8 cellular contexts compared by ENCODE assay signal in genomic region chr4:40149960-40150385, GRCh38. TPM values are rescaled to one million over a fixed set of nuclear protein-coding genes. Genes with fewer than 3 reads are reported as not detected.
A peak's percentile ranks its signal among the peaks of the same experiment; 100 is the strongest.
DNase-seq lines count a peak whose midpoint lies in the region; FAIRE-seq and TF ChIP-seq lines count a peak whose summit lies in the region.

No MANE protein-coding gene starts in this region.

- FAIRE-seq in GM19239 (lab: Jason Lieb, UNC), result peak; percentile 99
- FAIRE-seq in frontal cortex (lab: Jason Lieb, UNC), result no peak

- peak; percentile 84 for TF ChIP-seq CTCF in BE2C (IDR thresholded peaks at IDR 0.05; ENCODE audit: low read depth, low read length)
- TF ChIP-seq CTCF in prostate gland (IDR thresholded peaks at IDR 0.05), result peak; percentile 82 to 98 (median 93)
- TF ChIP-seq CTCF in vagina (IDR thresholded peaks at IDR 0.05), result peak; percentile 79 to 83 (median 79)

- TF ChIP-seq POLR2A in prostate gland (IDR thresholded peaks at IDR 0.05), result no peak
- no peak for TF ChIP-seq POLR2A in vagina (IDR thresholded peaks at IDR 0.05)

- H3K27me3 ChIP-seq in BE2C (no peaks in the 10 kb centered on the region), SJSA1 (replicated peaks) (no peaks in the 10 kb centered on the region), prostate gland (replicated peaks; ENCODE audit: insufficient read depth) (no peaks in the 10 kb centered on the region), vagina (no peaks in the 10 kb centered on the region)

- DNase-seq in BE2C (peak; percentile 62), GM19239 (ENCODE audit: insufficient read length, low spot score) (peak; percentile 64), M059J (ENCODE audit: low read depth) (peak; percentile 79), SJSA1 (ENCODE audit: low read depth in 1 of 2, low spot score in 2 of 2) (peak; percentile 19 to 39), frontal cortex (ENCODE audit: low spot score in 2 of 2) (peak; percentile 28 to 37), prostate gland (ENCODE audit: low spot score) (peak; percentile 78), vagina (ENCODE audit: extremely low spot score in 2 of 2) (no peak)
- DNase-seq in activated T-helper 9 cell treated with anti-CD3 and anti-CD28 coated beads, Interleukin-2, amount 50 U/mL, for 16 hours (ENCODE audit: low read depth), result peak; percentile 41

- H3K9me3 ChIP-seq in BE2C, result no peaks in the 10 kb centered on the region
- H3K9me3 ChIP-seq in SJSA1 (replicated peaks), result no peaks in the 10 kb centered on the region
- no peaks in the 10 kb centered on the region for H3K9me3 ChIP-seq in prostate gland
- no peaks in the 10 kb centered on the region for H3K9me3 ChIP-seq in vagina

- no peaks in the 10 kb centered on the region for H3K4me1 ChIP-seq in BE2C
- no peaks in the 10 kb centered on the region for H3K4me1 ChIP-seq in SJSA1 (replicated peaks)
- H3K4me1 ChIP-seq in prostate gland (replicated peaks), result no peaks in the 10 kb centered on the region
- H3K4me1 ChIP-seq in vagina, result no peaks in the 10 kb centered on the region

- 90% methylated on average over 3 of the region's 3 CpGs for WGBS in prostate gland

- H3K36me3 ChIP-seq in BE2C (peaks cover 4% of the 10 kb centered on the region; the same call in 1 of the 2 replicates), SJSA1 (no peaks in the 10 kb centered on the region), prostate gland (no peaks in the 10 kb centered on the region), vagina (no peaks in the 10 kb centered on the region)

- intact Hi-C loops in prostate gland (cut with DNase I) (loop anchor here (5.0 kb wide), 1 partner anchor 157 kb away; no protein-coding TSS in a partner anchor), vagina (cut with DNase I) (loop anchor here (10.0 kb wide), 1 partner anchor 145 kb away; no protein-coding TSS in a partner anchor)

- H3K27ac ChIP-seq in SJSA1, result no peak overlapping the region
- H3K27ac ChIP-seq in prostate gland, result no peak overlapping the region
- H3K27ac ChIP-seq in vagina, result no peak overlapping the region

- no peak overlapping the region for H3K4me3 ChIP-seq in BE2C (ENCODE audit: low read depth, low read length)
- H3K4me3 ChIP-seq in SJSA1, result no peak overlapping the region
- H3K4me3 ChIP-seq in prostate gland, result no peak overlapping the region
- H3K4me3 ChIP-seq in vagina, result no peak overlapping the region

RNA-seq across cellular contexts. Expression of gene RHOH, which starts 46.9 kb away (rescaled TPM):
- polyA plus RNA-seq in BE2C (2012; ENCODE audit: insufficient read depth, insufficient read length, low read depth), result 1.4 TPM
- total RNA-seq in M059J (2014; rRNA removed; shearing (Covaris generic)), result not detected in 2 replicates
- total RNA-seq in SJSA1 (2014; rRNA removed; shearing (Covaris generic)), result not detected in 2 replicates
- total RNA-seq in frontal cortex (0.41 TPM), prostate gland (1 to 10 TPM; 1.3 to 1.9 TPM), vagina (2.9 TPM)

Comparison
In these comparisons a context has a peak if more than half of its experiments do, and no peak if none do; other contexts are left out.
1. DNase-seq: peak in BE2C (single experiment), GM19239 (single experiment), M059J (single experiment), SJSA1 (2 of 2), activated T-helper 9 cell treated with anti-CD3 and anti-CD28 coated beads, Interleukin-2, amount 50 U/mL, for 16 hours (single experiment), frontal cortex (2 of 2) and prostate gland (single experiment); none in vagina (0 of 2).
2. Peak in every context shown above with its lines, with median percentiles within 50 percentile points of each other: CTCF ChIP-seq.